ENCODE assay signal across 14 cellular contexts in the genomic region with DNA sequence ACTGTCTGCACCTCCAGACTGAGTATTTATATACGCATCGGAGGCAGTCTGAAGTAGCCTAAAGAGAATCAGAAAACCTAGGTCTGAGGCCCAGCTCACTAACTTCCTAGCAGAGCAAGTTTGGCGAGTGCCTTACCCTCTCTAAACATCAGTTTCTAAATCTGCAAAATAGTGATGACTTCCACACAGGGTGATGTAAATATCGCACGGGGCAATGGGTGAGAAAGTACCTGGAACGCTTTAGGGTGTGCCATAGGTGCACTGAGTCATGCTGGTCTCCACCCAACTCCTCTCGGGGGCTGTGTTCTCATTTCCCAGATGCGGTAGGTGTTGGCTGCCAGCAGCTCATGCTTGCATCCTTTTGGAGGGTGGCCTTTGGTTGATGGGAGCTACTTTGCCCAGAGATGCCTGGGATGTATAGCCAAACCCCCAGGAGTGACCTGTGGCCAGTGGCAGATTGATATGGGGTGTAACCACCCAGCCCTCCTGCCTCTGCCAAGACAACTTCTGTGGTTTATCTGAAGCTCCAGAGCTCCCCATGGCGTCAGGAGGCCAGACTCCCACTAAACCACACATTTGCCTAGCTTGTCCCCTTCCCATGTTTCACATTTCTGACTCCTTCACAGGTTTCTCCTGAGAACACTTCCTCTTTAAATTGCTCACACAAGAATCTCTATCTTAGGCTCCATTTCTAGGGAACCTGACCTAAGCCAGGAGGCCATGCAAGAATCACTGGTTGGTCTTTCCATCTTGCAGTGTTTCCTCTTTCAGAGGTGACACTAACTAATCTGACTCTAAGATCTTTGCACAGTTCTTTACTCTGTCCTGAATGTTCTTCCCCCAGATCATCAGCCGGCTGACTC.
DNase-seq lines count a peak whose midpoint lies in the region; ATAC-seq and TF ChIP-seq lines count a peak whose summit lies in the region.
"Had no signal": no experiment of that assay in that cellular context is flagged by ENCODE, and none has a peak within 500 bp of the region (broad histone marks: within the 10 kb centered on the region; RNA-seq: fewer than 3 reads in every experiment).

No MANE protein-coding gene starts in this region.

- H3K9me3 Mint-ChIP-seq in MCF 10A (ENCODE audit: unreplicated experiment) (no peaks in the 10 kb centered on the region), osteocyte (ENCODE audit: unreplicated experiment) (no peaks in the 10 kb centered on the region)

- H3K79me2 ChIP-seq in mammary epithelial cell (ENCODE audit: insufficient read depth, low read length) (no peaks in the 10 kb centered on the region), PC-9 (ENCODE audit: low read depth) (no peaks in the 10 kb centered on the region)

- H3K27me3 Mint-ChIP-seq in MCF 10A (ENCODE audit: insufficient read depth, unreplicated experiment) (peaks cover 45% of the 10 kb centered on the region), osteocyte (ENCODE audit: unreplicated experiment) (peaks cover 23% of the 10 kb centered on the region)

- ATAC-seq in RWPE2 (ENCODE audit: low read depth) = peak; percentile 40; the same call in 1 of the 3 replicates

- no peaks in the 10 kb centered on the region for H3K9me2 ChIP-seq in PC-9 (ENCODE audit: insufficient read depth)

- TF ChIP-seq POLR2A in transverse colon (IDR thresholded peaks at IDR 0.05) = no peak

- CTCF ChIA-PET in MCF 10A (lab: Yijun Ruan, JAX) = interaction anchor here (0.6 kb wide), 1 partner anchor 58 kb away, joined by 4 read pairs; no protein-coding TSS in a partner anchor
- CTCF ChIA-PET in mammary epithelial cell (lab: Charles Lee; ENCODE audit: low non-redundant PET) = no interaction called here
- CTCF ChIA-PET in PC-9 (lab: Charles Lee) = no interaction called here

- DNase-seq in MCF 10A (ENCODE audit: unreplicated experiment) (peak; percentile 5), mammary epithelial cell (no peak), RWPE2 (ENCODE audit: low spot score) (no peak), osteocyte (ENCODE audit: extremely low spot score, unreplicated experiment) (peak; percentile 67), transverse colon (no peak), NCI-H1092 treated with DMSO at 0.1 percent for 48 hours (lab: John Stamatoyannopoulos, UW) (no peak), PC-9 (no peak)
- DNase-seq: ACHN; CD4-positive, CD25-positive, alpha-beta regulatory T cell; DMS79 treated with DMSO at 0.1 percent for 48 hours; EL; GOT3 had no signal

- no peaks in the 10 kb centered on the region for H4K20me1 ChIP-seq in mammary epithelial cell (ENCODE audit: insufficient read depth, low read length)
- H4K20me1 ChIP-seq in PC-9 (ENCODE audit: insufficient read depth) = no peaks in the 10 kb centered on the region
- H4K20me1 ChIP-seq: BLaER1 treated with 17β-estradiol and CSF1 and Interleukin-3, amounts not matched to agents 10 nM and 100 nM had no signal

- H3K4me1 Mint-ChIP-seq in MCF 10A (ENCODE audit: insufficient read depth, unreplicated experiment) = no peaks in the 10 kb centered on the region
- no peaks in the 10 kb centered on the region for H3K4me1 Mint-ChIP-seq in osteocyte (ENCODE audit: unreplicated experiment)
- H3K4me1 Mint-ChIP-seq: CD4-positive, CD25-positive, alpha-beta regulatory T cell had no signal

- H2AFZ ChIP-seq in mammary epithelial cell (ENCODE audit: low read depth, low read length) (no peak overlapping the region), PC-9 (no peak overlapping the region)

- H3K4me2 ChIP-seq in mammary epithelial cell (ENCODE audit: insufficient read depth, low read depth, low read length) (no peak overlapping the region), PC-9 (no peak overlapping the region)
- H3K4me2 ChIP-seq: BLaER1 treated with 17β-estradiol and CSF1 and Interleukin-3, amounts not matched to agents 10 nM and 100 nM had no signal

- dilution Hi-C loops in mammary epithelial cell (cut with HindIII; ENCODE audit: low sequenced_read_pairs) = no loop called here

- TF ChIP-seq CTCF in MCF 10A (IDR thresholded peaks at IDR 0.05; ENCODE audit: unreplicated experiment) (no peak), mammary epithelial cell (conservative IDR thresholded peaks at IDR 0.05 in 1 of 2, IDR thresholded peaks at IDR 0.05 in 1 of 2; ENCODE audit: extremely low read depth in 1 of 2, insufficient read depth in 1 of 2, low read depth in 1 of 2, low read length in 2 of 2) (no peak), RWPE2 (IDR thresholded peaks at IDR 0.05; ENCODE audit: poor library complexity, severe bottlenecking) (no peak), osteocyte (IDR thresholded peaks at IDR 0.05) (no peak), transverse colon (IDR thresholded peaks at IDR 0.05) (no peak), PC-9 (conservative IDR thresholded peaks at IDR 0.05) (no peak)

- H3K36me3 ChIP-seq in mammary epithelial cell (ENCODE audit: insufficient read depth, low read length) (no peaks in the 10 kb centered on the region), RWPE2 (ENCODE audit: low read depth) (no peaks in the 10 kb centered on the region), transverse colon (no peaks in the 10 kb centered on the region), PC-9 (ENCODE audit: low read depth) (no peaks in the 10 kb centered on the region)
- H3K36me3 ChIP-seq: BLaER1 treated with 17β-estradiol and CSF1 and Interleukin-3, amounts not matched to agents 10 nM and 100 nM; HAP-1 had no signal

- H3K36me3 Mint-ChIP-seq in MCF 10A (ENCODE audit: insufficient read depth, unreplicated experiment) (no peaks in the 10 kb centered on the region), osteocyte (ENCODE audit: unreplicated experiment) (no peaks in the 10 kb centered on the region)
- H3K36me3 Mint-ChIP-seq: CD4-positive, CD25-positive, alpha-beta regulatory T cell had no signal

- intact Hi-C loops in MCF 10A (cut with micrococcal nuclease) = no loop called here
- intact Hi-C loops in mammary epithelial cell (cut with micrococcal nuclease) = no loop called here
- intact Hi-C loops in transverse colon (cut with DNase I; ENCODE audit: low total_unique reads) = no loop called here
- intact Hi-C loops in PC-9 (cut with micrococcal nuclease; ENCODE audit: unreplicated experiment) = no loop called here

- in situ Hi-C loops in mammary epithelial cell (cut with MboI; ENCODE audit: low sequenced_read_pairs in 2 of 2) (no loop called here), transverse colon (cut with MboI; ENCODE audit: low pct_ligation_motif_present in 1 of 4, low pct_unique_long_range_greater_than_20kb in 1 of 4, low sequenced_read_pairs in 3 of 4) (no loop called here)

- H3K9ac ChIP-seq in mammary epithelial cell (ENCODE audit: insufficient read depth, low read length) = no peak overlapping the region
- H3K9ac ChIP-seq: BLaER1 treated with 17β-estradiol and CSF1 and Interleukin-3, amounts not matched to agents 10 nM and 100 nM had no signal

- BruUV-seq in MCF 10A (replicated peaks; lab: Mats Ljungman, UMichigan) (no TSS peak), mammary epithelial cell (replicated peaks; lab: Mats Ljungman, UMichigan) (no TSS peak), PC-9 (replicated peaks; lab: Mats Ljungman, UMichigan) (no TSS peak)

- H3K27me3 ChIP-seq in mammary epithelial cell (ENCODE audit: insufficient read depth, low read length) (peaks cover 3% of the 10 kb centered on the region), RWPE2 (ENCODE audit: insufficient read depth, poor library complexity, severe bottlenecking) (peaks cover 20% of the 10 kb centered on the region), transverse colon (peaks cover 14% of the 10 kb centered on the region), PC-9 (ENCODE audit: insufficient read depth, low read depth) (peaks cover 3% of the 10 kb centered on the region; the same call in 1 of the 2 replicates)
- H3K27me3 ChIP-seq: BLaER1 treated with 17β-estradiol and CSF1 and Interleukin-3, amounts not matched to agents 10 nM and 100 nM had no signal

- no peaks in the 10 kb centered on the region for H3K4me1 ChIP-seq in mammary epithelial cell (ENCODE audit: insufficient read depth, low read length)
- H3K4me1 ChIP-seq in RWPE2 (ENCODE audit: insufficient read depth, poor library complexity, severe bottlenecking) = no peaks in the 10 kb centered on the region
- no peaks in the 10 kb centered on the region for H3K4me1 ChIP-seq in transverse colon
- no peaks in the 10 kb centered on the region for H3K4me1 ChIP-seq in PC-9 (replicated peaks; ENCODE audit: insufficient read depth)
- H3K4me1 ChIP-seq: BLaER1 treated with 17β-estradiol and CSF1 and Interleukin-3, amounts not matched to agents 10 nM and 100 nM; HAP-1 had no signal

- H3K9me3 ChIP-seq in mammary epithelial cell (replicated peaks; ENCODE audit: insufficient read depth, low read length) (no peaks in the 10 kb centered on the region), RWPE2 (ENCODE audit: severe bottlenecking) (no peaks in the 10 kb centered on the region), transverse colon (no peaks in the 10 kb centered on the region), PC-9 (ENCODE audit: insufficient read depth, low read depth) (no peaks in the 10 kb centered on the region)
- H3K9me3 ChIP-seq: HAP-1 had no signal

- POLR2A ChIA-PET in MCF 10A (lab: Yijun Ruan, JAX) (no interaction called here), PC-9 (lab: Charles Lee; ENCODE audit: unreplicated experiment) (no interaction called here)

- 55% methylated on average over 9 of the region's 10 CpGs for WGBS in mammary epithelial cell (ENCODE audit: low coverage, missing lambda C conversion rate)
- WGBS in transverse colon (ENCODE audit: low coverage in 1 of 2), 2 donors = 78 to 82% methylated on average over 4 to 10 of the region's 10 CpGs

- H3K4me3 ChIP-seq in mammary epithelial cell (replicated peaks in 1 of 3; ENCODE audit: insufficient read depth in 1 of 3, low read depth in 2 of 3, low read length in 3 of 3) (no peak overlapping the region), RWPE2 (ENCODE audit: severe bottlenecking) (no peak overlapping the region), transverse colon (no peak overlapping the region), PC-9 (no peak overlapping the region)
- H3K4me3 ChIP-seq: BLaER1 treated with 17β-estradiol and CSF1 and Interleukin-3, amounts not matched to agents 10 nM and 100 nM; HAP-1 had no signal

- no peaks in the 10 kb centered on the region for H3F3A ChIP-seq in PC-9 (ENCODE audit: insufficient read depth, low read depth)

- no peak overlapping the region for H3K27ac ChIP-seq in mammary epithelial cell (ENCODE audit: insufficient read depth, low read depth, low read length)
- H3K27ac ChIP-seq in RWPE2 (ENCODE audit: poor library complexity, severe bottlenecking) = no peak overlapping the region
- no peak overlapping the region for H3K27ac ChIP-seq in transverse colon
- no peak overlapping the region for H3K27ac ChIP-seq in PC-9
- H3K27ac ChIP-seq: BLaER1 treated with 17β-estradiol and CSF1 and Interleukin-3, amounts not matched to agents 10 nM and 100 nM had no signal

- no peak for TF ChIP-seq EP300 in transverse colon (IDR thresholded peaks at IDR 0.05; ENCODE audit: low read depth)

- H3K27ac Mint-ChIP-seq in MCF 10A (ENCODE audit: low read depth, unreplicated experiment) (no peak overlapping the region), osteocyte (ENCODE audit: unreplicated experiment) (no peak overlapping the region)

- H3K4me3 Mint-ChIP-seq in MCF 10A (ENCODE audit: unreplicated experiment) = no peak overlapping the region
- H3K4me3 Mint-ChIP-seq in osteocyte (ENCODE audit: unreplicated experiment) = no peak overlapping the region
- H3K4me3 Mint-ChIP-seq: CD4-positive, CD25-positive, alpha-beta regulatory T cell had no signal

Comparison
In these comparisons a context has a peak if more than half of its experiments do, and no peak if none do; other contexts are left out.
1. DNase-seq: peak in MCF 10A (single experiment) and osteocyte (single experiment); none in mammary epithelial cell (single experiment), RWPE2 (single experiment), transverse colon (single experiment), NCI-H1092 treated with DMSO at 0.1 percent for 48 hours (single experiment) and PC-9 (0 of 2).